ENCODE assay signal across 8 cellular contexts in genomic region chr9:72315510-72316287, GRCh38.
DNase-seq lines count a peak whose midpoint lies in the region.

No MANE protein-coding gene starts in this region.

- no peak overlapping the region for H3K27ac ChIP-seq in substantia nigra (ENCODE audit: low read depth, low read length, poor library complexity, severe bottlenecking)

- DNase-seq in SKM-1 treated with dmso at 0.1 percent for 144 hours (lab: John Stamatoyannopoulos, UW; ENCODE audit: unreplicated experiment) (peak; percentile 24), SKM-1 (lab: John Stamatoyannopoulos, UW; ENCODE audit: unreplicated experiment) (no peak), amniotic epithelial cell (ENCODE audit: low read depth) (peak; percentile 87), iPS-NIHi7 (ENCODE audit: extremely low spot score) (peak; percentile 48), substantia nigra (lab: John Stamatoyannopoulos, UW) (peak in 28 of 49 donors; percentile 3 to 68 (median 22)), amniotic stem cell (lab: John Stamatoyannopoulos, UW) (no peak)
- no peak for DNase-seq in stimulated activated CD4-positive, alpha-beta T cell treated with anti-CD3 and anti-CD28 coated beads, Interleukin-2, amount 100 ng/mL, for 48 hours
- DNase-seq in activated CD4-positive, alpha-beta T cell treated with anti-CD3 and anti-CD28 coated beads, Interleukin-2, amount 50 U/mL, for 48 hours = no peak

Comparison
In these comparisons a context has a peak if more than half of its experiments do, and no peak if none do; other contexts are left out.
1. DNase-seq: peak in SKM-1 treated with dmso at 0.1 percent for 144 hours (single experiment), amniotic epithelial cell (single experiment), iPS-NIHi7 (single experiment) and substantia nigra (28 of 49); none in SKM-1 (single experiment), amniotic stem cell (single experiment), stimulated activated CD4-positive, alpha-beta T cell treated with anti-CD3 and anti-CD28 coated beads, Interleukin-2, amount 100 ng/mL, for 48 hours (0 of 2) and activated CD4-positive, alpha-beta T cell treated with anti-CD3 and anti-CD28 coated beads, Interleukin-2, amount 50 U/mL, for 48 hours (0 of 2).